In genomic region chr11:77126156-77126775, GRCh38 we compare ENCODE assay signal across 14 cellular contexts. TPM values are rescaled to one million over a fixed set of nuclear protein-coding genes. Genes with fewer than 3 reads are reported as not detected.
DNase-seq lines count a peak whose midpoint lies in the region; ATAC-seq and TF ChIP-seq lines count a peak whose summit lies in the region.
"Had no signal": no experiment of that assay in that cellular context is flagged by ENCODE, and none has a peak within 500 bp of the region (broad histone marks: within the 10 kb centered on the region; RNA-seq: fewer than 3 reads in every experiment).

No MANE protein-coding gene starts in this region.

- H3K23ac ChIP-seq in trophoblast cell (ENCODE audit: low read length): no peak overlapping the region

- no peak overlapping the region for H4K8ac ChIP-seq in trophoblast cell (ENCODE audit: low read depth, low read length)

- H2AK5ac ChIP-seq in trophoblast cell (ENCODE audit: low read length): no peak overlapping the region

- H3K4me3 ChIP-seq in HUES64 (ENCODE audit: low read length): peak overlapping the region; percentile 51; the same call in 1 of the 2 replicates
- no peak overlapping the region for H3K4me3 ChIP-seq in trophoblast cell (ENCODE audit: low read depth, low read length)
- H3K4me3 ChIP-seq in spleen: no peak overlapping the region
- no peak overlapping the region for H3K4me3 ChIP-seq in esophagus squamous epithelium
- H3K4me3 ChIP-seq: lung had no signal

- no peak overlapping the region for H2AFZ ChIP-seq in trophoblast cell (ENCODE audit: insufficient read depth, low read length, poor library complexity)

- no peak overlapping the region for H3K14ac ChIP-seq in trophoblast cell (ENCODE audit: low read length)

- H3K27ac Mint-ChIP-seq in activated T-cell treated with anti-CD3 and anti-CD28 coated beads, Interleukin-2, amount 50 U/mL, for 72 hours: no peak overlapping the region
- H3K27ac Mint-ChIP-seq in effector memory CD8-positive, alpha-beta T cell: no peak overlapping the region

- H3K9me3 Mint-ChIP-seq in activated T-cell treated with anti-CD3 and anti-CD28 coated beads, Interleukin-2, amount 50 U/mL, for 72 hours: no peaks in the 10 kb centered on the region
- H3K9me3 Mint-ChIP-seq in effector memory CD8-positive, alpha-beta T cell: no peaks in the 10 kb centered on the region

- intact Hi-C loops in spleen (cut with DNase I; ENCODE audit: low total_unique reads) (loop anchor here (5.0 kb wide), 2 partner anchors 61 to 421 kb away; no protein-coding TSS in a partner anchor), esophagus squamous epithelium (cut with DNase I) (loop anchor here (5.0 kb wide), 1 partner anchor 61 kb away; no protein-coding TSS in a partner anchor)

- ATAC-seq in activated T-cell treated with anti-CD3 and anti-CD28 coated beads, Interleukin-2, amount 50 U/mL, for 72 hours (replicated peaks in 1 of 2): no peak
- ATAC-seq in effector memory CD8-positive, alpha-beta T cell (replicated peaks): no peak

- no peak overlapping the region for H4K12ac ChIP-seq in trophoblast cell (ENCODE audit: low read depth, low read length)

- 86% methylated on average over 17 of the region's 17 CpGs for WGBS in HUES64
- no CpG with 5 or more reads among the region's 17 CpGs for WGBS in trophoblast cell (ENCODE audit: extremely low coverage, insufficient coverage, insufficient read length)
- 81 to 91% (median 85%) methylated on average over 17 of the region's 17 CpGs for WGBS in spleen, 5 donors
- WGBS in esophagus squamous epithelium, 2 donors: 75 to 80% methylated on average over 8 to 10 of the region's 17 CpGs

- no peaks in the 10 kb centered on the region for H3K27me3 ChIP-seq in HUES64 (ENCODE audit: insufficient read depth, low read length)
- no peaks in the 10 kb centered on the region for H3K27me3 ChIP-seq in trophoblast cell (ENCODE audit: insufficient read depth, low read length)
- H3K27me3 ChIP-seq in spleen (replicated peaks in 1 of 7): peaks cover 0 to 27% (median 0%) of the 10 kb centered on the region in 7 donors
- H3K27me3 ChIP-seq in esophagus squamous epithelium: peaks cover 0 to 13% (median 0%) of the 10 kb centered on the region in 4 donors
- H3K27me3 ChIP-seq: suprapubic skin had no signal

- no peak overlapping the region for H4K91ac ChIP-seq in trophoblast cell (ENCODE audit: low read depth, low read length)

- H3K9me3 ChIP-seq in HUES64 (ENCODE audit: insufficient read depth, low read depth, low read length) (no peaks in the 10 kb centered on the region), trophoblast cell (ENCODE audit: insufficient read depth, low read depth, low read length) (peaks cover 2% of the 10 kb centered on the region), spleen (no peaks in the 10 kb centered on the region), esophagus squamous epithelium (no peaks in the 10 kb centered on the region)
- H3K9me3 ChIP-seq: suprapubic skin had no signal

- no peak overlapping the region for H2BK120ac ChIP-seq in trophoblast cell (ENCODE audit: insufficient read depth, low read length, poor library complexity)

- H3K27ac ChIP-seq in HUES64 (ENCODE audit: low read depth, low read length): no peak overlapping the region
- H3K27ac ChIP-seq in trophoblast cell (ENCODE audit: low read depth, low read length): no peak overlapping the region
- no peak overlapping the region for H3K27ac ChIP-seq in spleen
- H3K27ac ChIP-seq in esophagus squamous epithelium: no peak overlapping the region
- H3K27ac ChIP-seq: parathyroid adenoma, suprapubic skin had no signal

- no peak overlapping the region for H2BK5ac ChIP-seq in trophoblast cell (ENCODE audit: low read depth, low read length, poor library complexity)

- H3K79me1 ChIP-seq in trophoblast cell (ENCODE audit: low read length): no peaks in the 10 kb centered on the region

- no peaks in the 10 kb centered on the region for H3K36me3 Mint-ChIP-seq in activated T-cell treated with anti-CD3 and anti-CD28 coated beads, Interleukin-2, amount 50 U/mL, for 72 hours (ENCODE audit: insufficient read depth in 2 of 2)
- H3K36me3 Mint-ChIP-seq in effector memory CD8-positive, alpha-beta T cell (ENCODE audit: insufficient read depth): no peaks in the 10 kb centered on the region

- H3K4me3 Mint-ChIP-seq in activated T-cell treated with anti-CD3 and anti-CD28 coated beads, Interleukin-2, amount 50 U/mL, for 72 hours: peak overlapping the region; percentile 10 to 58
- H3K4me3 Mint-ChIP-seq in effector memory CD8-positive, alpha-beta T cell: peak overlapping the region; percentile 46 to 73

- no peaks in the 10 kb centered on the region for H3K4me1 ChIP-seq in HUES64 (ENCODE audit: insufficient read depth, low read length)
- peaks cover 9 to 10% of the 10 kb centered on the region in 2 experiments for H3K4me1 ChIP-seq in trophoblast cell (ENCODE audit: control insufficient read depth in 1 of 2, insufficient read depth in 2 of 2, low read length in 2 of 2)
- peaks cover 13 to 22% (median 18%) of the 10 kb centered on the region in 6 donors for H3K4me1 ChIP-seq in spleen
- H3K4me1 ChIP-seq in esophagus squamous epithelium: peaks cover 13 to 33% (median 22%) of the 10 kb centered on the region in 3 donors

- peaks cover 7% of the 10 kb centered on the region for H3K4me1 Mint-ChIP-seq in activated T-cell treated with anti-CD3 and anti-CD28 coated beads, Interleukin-2, amount 50 U/mL, for 72 hours (ENCODE audit: low read depth)
- H3K4me1 Mint-ChIP-seq in effector memory CD8-positive, alpha-beta T cell (ENCODE audit: low read depth in 2 of 2): peaks cover 10 to 13% of the 10 kb centered on the region in 2 donors

- H3K27me3 Mint-ChIP-seq in activated T-cell treated with anti-CD3 and anti-CD28 coated beads, Interleukin-2, amount 50 U/mL, for 72 hours (ENCODE audit: low read depth): no peaks in the 10 kb centered on the region
- peaks cover 4 to 21% of the 10 kb centered on the region in 2 donors for H3K27me3 Mint-ChIP-seq in effector memory CD8-positive, alpha-beta T cell

- no peak overlapping the region for H3K9ac ChIP-seq in HUES64 (ENCODE audit: low read depth, low read length)
- H3K9ac ChIP-seq in trophoblast cell (ENCODE audit: low read length): peak overlapping the region; percentile 6
- H3K9ac ChIP-seq: parathyroid adenoma had no signal

- H2BK12ac ChIP-seq in trophoblast cell (ENCODE audit: low read length): no peak overlapping the region

- no peak overlapping the region for H3K18ac ChIP-seq in trophoblast cell (ENCODE audit: low read length)

- DNase-seq in activated T-cell treated with anti-CD3 and anti-CD28 coated beads, Interleukin-2, amount 50 U/mL, for 72 hours: no peak
- no peak for DNase-seq in activated T-cell treated with anti-CD3 and anti-CD28 coated beads, Interleukin-2, amount 50 U/mL, for 48 hours
- DNase-seq in effector memory CD8-positive, alpha-beta T cell: no peak
- DNase-seq in trophoblast cell (no peak), spleen (no peak), NCI-H524 (lab: John Stamatoyannopoulos, UW) (no peak), esophagus squamous epithelium (lab: John Stamatoyannopoulos, UW) (no peak)
- DNase-seq: IMR-90, NCI-H446 treated with DMSO at 0.1 percent for 48 hours had no signal

- no peak for TF ChIP-seq POLR2A in spleen (IDR thresholded peaks at IDR 0.05)
- no peak for TF ChIP-seq POLR2A in esophagus squamous epithelium (IDR thresholded peaks at IDR 0.05)

- TF ChIP-seq CTCF in spleen (IDR thresholded peaks at IDR 0.05 in 8 of 11, conservative IDR thresholded peaks at IDR 0.05 in 3 of 11) (no peak), esophagus squamous epithelium (IDR thresholded peaks at IDR 0.05) (no peak)

- H3K4ac ChIP-seq in trophoblast cell (ENCODE audit: low read depth, low read length): no peak overlapping the region

- no peaks in the 10 kb centered on the region; the same call in 1 of the 2 replicates for H3K36me3 ChIP-seq in HUES64 (ENCODE audit: insufficient read depth, low read length)
- H3K36me3 ChIP-seq in trophoblast cell (ENCODE audit: control insufficient read depth in 1 of 2, insufficient read depth in 2 of 2, low read length in 2 of 2): peaks cover 0 to 1% of the 10 kb centered on the region in 2 experiments
- H3K36me3 ChIP-seq in spleen: peaks cover 0 to 34% (median 0%) of the 10 kb centered on the region in 6 donors
- H3K36me3 ChIP-seq in esophagus squamous epithelium: peaks cover 0 to 35% (median 0%) of the 10 kb centered on the region in 3 donors

- no peak overlapping the region for H3K4me2 ChIP-seq in trophoblast cell (ENCODE audit: low read length)

- no peaks in the 10 kb centered on the region for H3K79me2 ChIP-seq in trophoblast cell (ENCODE audit: control insufficient read depth, insufficient read depth, low read length, poor library complexity)
- H3K79me2 ChIP-seq: parathyroid adenoma had no signal

RNA-seq across cellular contexts. Expression of gene MYO7A, which starts 1.8 kb away (rescaled TPM):
- total RNA-seq in activated T-cell treated with anti-CD3 and anti-CD28 coated beads, Interleukin-2, amount 50 U/mL, for 72 hours: under 1 TPM; 0.29 to 0.42 TPM
- polyA plus RNA-seq in HUES64 (2013, experiment 1 of 2): 2.2 TPM
- polyA plus RNA-seq in HUES64 (2013, experiment 2 of 2): 1.3 TPM
- polyA plus RNA-seq in trophoblast cell (2013): 1.7 TPM in 2 replicates
- 100 to 1,000 TPM in 1 of 7 donors, 10 to 100 TPM in 6; 27.2 to 147 (median 61.0) TPM for total RNA-seq in spleen
- polyA plus RNA-seq in spleen: 10 to 100 TPM in 2 of 3 donors, 1 to 10 TPM in 1; 3.5 to 14.3 (median 11.3) TPM
- 1 to 10 TPM in 2 of 4 donors, under 1 TPM in 2; 0.15 to 4.0 (median 1.2) TPM for total RNA-seq in esophagus squamous epithelium
- total RNA-seq: IMR-90 had no signal

RNA-seq across cellular contexts. Expression of gene OMP, which starts 23.6 kb away (rescaled TPM):
- total RNA-seq in activated T-cell treated with anti-CD3 and anti-CD28 coated beads, Interleukin-2, amount 50 U/mL, for 72 hours: not detected
- polyA plus RNA-seq in HUES64 (2013, experiment 1 of 2): not detected
- not detected for polyA plus RNA-seq in HUES64 (2013, experiment 2 of 2)
- not detected in 2 replicates for polyA plus RNA-seq in trophoblast cell (2013)
- total RNA-seq in spleen (under 1 TPM in 1 of 7 donors, not detected in 6; 0.64 TPM), esophagus squamous epithelium (1 to 10 TPM in 1 of 4 donors, not detected in 3; 1.1 TPM)
- polyA plus RNA-seq in spleen: under 1 TPM in 1 of 3 donors, not detected in 2; 0.51 TPM
- total RNA-seq: IMR-90, RPMI7951 had no signal

RNA-seq across cellular contexts. Expression of gene CAPN5, which starts 59.5 kb away (rescaled TPM):
- 1 to 10 TPM; 1.0 to 1.1 TPM for total RNA-seq in activated T-cell treated with anti-CD3 and anti-CD28 coated beads, Interleukin-2, amount 50 U/mL, for 72 hours
- polyA plus RNA-seq in HUES64 (2013, experiment 1 of 2): 17.3 TPM
- 18.2 TPM for polyA plus RNA-seq in HUES64 (2013, experiment 2 of 2)
- 5.7 and 5.9 TPM in 2 replicates for polyA plus RNA-seq in trophoblast cell (2013)
- 1 to 10 TPM; 3.5 to 9.2 (median 8.0) TPM for total RNA-seq in spleen
- polyA plus RNA-seq in spleen: 1 to 10 TPM in 1 of 3 donors, under 1 TPM in 2; 0.80 to 2.4 (median 0.96) TPM
- total RNA-seq in esophagus squamous epithelium: 10 to 100 TPM in 3 of 4 donors, 1 to 10 TPM in 1; 9.3 to 63.2 (median 13.5) TPM

Comparison
In these comparisons a context has a peak if more than half of its experiments do, and no peak if none do; other contexts are left out.
1. RNA of gene MYO7A, which starts 1.8 kb away (total RNA-seq): 27.2 to 147 TPM in spleen; 0.15 to 4.0 TPM in esophagus squamous epithelium and 0.29 to 0.42 TPM in activated T-cell treated with anti-CD3 and anti-CD28 coated beads, Interleukin-2, amount 50 U/mL, for 72 hours; every median in the first group is over 4 times any median in the second.